27 cellular contexts compared by ENCODE assay signal in genomic region chr14:70926187-70926830, GRCh38. TPM values are rescaled to one million over a fixed set of nuclear protein-coding genes. Genes with fewer than 3 reads are reported as not detected.
DNase-seq lines count a peak whose midpoint lies in the region; ATAC-seq and TF ChIP-seq lines count a peak whose summit lies in the region.
"Had no signal": no experiment of that assay in that cellular context is flagged by ENCODE, and none has a peak within 500 bp of the region (broad histone marks: within the 10 kb centered on the region; RNA-seq: fewer than 3 reads in every experiment).

No MANE protein-coding gene starts in this region.

- no peaks in the 10 kb centered on the region for H3K27me3 Mint-ChIP-seq in activated naive CD4-positive, alpha-beta T cell treated with anti-CD3 and anti-CD28 coated beads, Interleukin-2, amount 50 U/mL, for 24 hours
- no peaks in the 10 kb centered on the region for H3K27me3 Mint-ChIP-seq in central memory CD8-positive, alpha-beta T cell
- H3K27me3 Mint-ChIP-seq: naive B cell had no signal

- no peaks in the 10 kb centered on the region for H3K36me3 Mint-ChIP-seq in activated naive CD4-positive, alpha-beta T cell treated with anti-CD3 and anti-CD28 coated beads, Interleukin-2, amount 50 U/mL, for 24 hours
- H3K36me3 Mint-ChIP-seq in activated naive CD4-positive, alpha-beta T cell treated with anti-CD3 and anti-CD28 coated beads, Interleukin-2, amount 50 U/mL, for 72 hours, result no peaks in the 10 kb centered on the region
- H3K36me3 Mint-ChIP-seq in central memory CD8-positive, alpha-beta T cell (ENCODE audit: insufficient read depth), result no peaks in the 10 kb centered on the region
- H3K36me3 Mint-ChIP-seq: mesothelial cell of epicardium, naive B cell had no signal

- H3K27ac Mint-ChIP-seq in activated naive CD4-positive, alpha-beta T cell treated with anti-CD3 and anti-CD28 coated beads, Interleukin-2, amount 50 U/mL, for 24 hours, result peak overlapping the region; percentile 43
- no peak overlapping the region for H3K27ac Mint-ChIP-seq in activated naive CD4-positive, alpha-beta T cell treated with anti-CD3 and anti-CD28 coated beads, Interleukin-2, amount 50 U/mL, for 72 hours
- H3K27ac Mint-ChIP-seq in central memory CD8-positive, alpha-beta T cell (ENCODE audit: low read depth), result peak overlapping the region; percentile 57
- H3K27ac Mint-ChIP-seq: activated T-helper 2 cell treated with anti-CD3 and anti-CD28 coated beads, Interferon-gamma antibody, Interleukin-2, Interleukin-4, amounts not matched to agents 10 μg/mL and 5 μg/mL and 100 μg/mL, durations not matched to agents 14 hours and 24 hours and 36 hours; mesothelial cell of epicardium had no signal

- H2AFZ ChIP-seq in IMR-90 (replicated peaks; ENCODE audit: low read length, poor library complexity), result no peak overlapping the region

- no peak overlapping the region for H4K5ac ChIP-seq in IMR-90 (ENCODE audit: low read depth, low read length)

- H3K27ac ChIP-seq in IMR-90 (ENCODE audit: insufficient read depth, low read length), result no peak overlapping the region
- H3K27ac ChIP-seq in neutrophil, result peak overlapping the region; percentile 26
- H3K27ac ChIP-seq in esophagus muscularis mucosa (replicated peaks in 1 of 4), result no peak overlapping the region
- H3K27ac ChIP-seq: BLaER1, body of pancreas, dorsolateral prefrontal cortex, gastrocnemius medialis, upper lobe of left lung had no signal

- no peak overlapping the region for H3K9ac ChIP-seq in IMR-90 (ENCODE audit: low read depth, low read length)
- H3K9ac ChIP-seq: BLaER1 had no signal

- TSS peak; percentile 7 for BruUV-seq in IMR-90 (replicated peaks; lab: Mats Ljungman, UMichigan)

- H2BK120ac ChIP-seq in IMR-90 (ENCODE audit: low read depth, low read length), result no peak overlapping the region

- H2BK5ac ChIP-seq in IMR-90 (ENCODE audit: low read depth, low read length, poor library complexity, severe bottlenecking), result no peak overlapping the region

- DNase-seq in activated naive CD4-positive, alpha-beta T cell treated with anti-CD3 and anti-CD28 coated beads, Interleukin-2, amount 50 U/mL, for 72 hours (ENCODE audit: low spot score in 2 of 2), result no peak
- DNase-seq in IMR-90, result no peak
- DNase-seq in central memory CD8-positive, alpha-beta T cell (ENCODE audit: low spot score in 2 of 2), result no peak
- no peak for DNase-seq in NCI-H187 treated with DMSO at 0.1 percent for 48 hours (lab: John Stamatoyannopoulos, UW)
- DNase-seq in esophagus muscularis mucosa (ENCODE audit: extremely low spot score), result no peak
- DNase-seq: activated CD4-positive, CD25-positive, alpha-beta regulatory T cell; body of pancreas; DMS79; dorsolateral prefrontal cortex; gastrocnemius medialis; HCEC 1CT; Karpas-422; naive B cell; NCI-H2029; NCI-H524 treated with DMSO at 0.1 percent for 48 hours; NK-92 treated with Interleukin-12 subunit alpha and Interleukin-12 subunit beta, amount 100 ng/mL, for 24 hours; stimulated activated CD4-positive, alpha-beta T cell treated with anti-CD3 and anti-CD28 coated beads, Interleukin-15, amount 100 ng/mL, for 24 hours; stimulated activated CD4-positive, alpha-beta T cell treated with anti-CD3 and anti-CD28 coated beads, Interleukin-4, amount 100 ng/mL, for 4 hours; substantia nigra; T-helper 1 cell; upper lobe of left lung had no signal

- no peak for TF ChIP-seq POLR2A in IMR-90 (IDR thresholded peaks at IDR 0.05; ENCODE audit: low read depth, low read length)
- TF ChIP-seq POLR2A in esophagus muscularis mucosa (IDR thresholded peaks at IDR 0.05; ENCODE audit: low read depth), result no peak

- no peaks in the 10 kb centered on the region for H3K9me3 Mint-ChIP-seq in activated naive CD4-positive, alpha-beta T cell treated with anti-CD3 and anti-CD28 coated beads, Interleukin-2, amount 50 U/mL, for 24 hours
- no peaks in the 10 kb centered on the region for H3K9me3 Mint-ChIP-seq in activated naive CD4-positive, alpha-beta T cell treated with anti-CD3 and anti-CD28 coated beads, Interleukin-2, amount 50 U/mL, for 72 hours
- no peaks in the 10 kb centered on the region for H3K9me3 Mint-ChIP-seq in central memory CD8-positive, alpha-beta T cell
- H3K9me3 Mint-ChIP-seq: activated T-helper 2 cell treated with anti-CD3 and anti-CD28 coated beads, Interferon-gamma antibody, Interleukin-2, Interleukin-4, amounts not matched to agents 10 μg/mL and 5 μg/mL and 100 μg/mL, durations not matched to agents 14 hours and 24 hours and 36 hours; mesothelial cell of epicardium; naive B cell had no signal

- H2BK20ac ChIP-seq in IMR-90 (ENCODE audit: low read depth, low read length), result no peak overlapping the region

- no CpG with 5 or more reads among the region's 5 CpGs for WGBS in IMR-90 (ENCODE audit: extremely low coverage in 2 of 2, insufficient read length in 1 of 2), 2 experiments
- 76% methylated on average over 5 of the region's 5 CpGs for WGBS in esophagus muscularis mucosa

- no peak for TF ChIP-seq RAD21 in IMR-90 (IDR thresholded peaks at IDR 0.05; ENCODE audit: low read length)

- TF ChIP-seq CTCF in IMR-90 (conservative IDR thresholded peaks at IDR 0.05; ENCODE audit: low read depth, low read length), result no peak
- no peak for TF ChIP-seq CTCF in neutrophil (IDR thresholded peaks at IDR 0.05)
- TF ChIP-seq CTCF in esophagus muscularis mucosa (IDR thresholded peaks at IDR 0.05), result no peak

- ATAC-seq in activated naive CD4-positive, alpha-beta T cell treated with anti-CD3 and anti-CD28 coated beads, Interleukin-2, amount 50 U/mL, for 72 hours, result no peak
- ATAC-seq in IMR-90 (ENCODE audit: low read depth), result peak; percentile 19; the same call in 1 of the 2 replicates
- ATAC-seq in central memory CD8-positive, alpha-beta T cell (replicated peaks; ENCODE audit: extremely low read depth, poor library complexity, severe bottlenecking), result peak; percentile 89
- ATAC-seq: body of pancreas, gastrocnemius medialis, HepG2 had no signal

- H3K4me2 ChIP-seq in IMR-90 (ENCODE audit: low read depth, low read length), result no peak overlapping the region
- H3K4me2 ChIP-seq: BLaER1 had no signal

- H3K4me1 ChIP-seq in IMR-90 (ENCODE audit: control insufficient read depth, insufficient read depth, low read length) (peaks cover 12% of the 10 kb centered on the region), neutrophil (ENCODE audit: control insufficient read depth in 1 of 2, insufficient read depth in 1 of 2, low read depth in 1 of 2, low read length in 1 of 2) (peaks cover 4 to 34% of the 10 kb centered on the region in 2 experiments), esophagus muscularis mucosa (peaks cover 11 to 57% (median 49%) of the 10 kb centered on the region in 4 donors)

- peaks cover 87% of the 10 kb centered on the region for H3K4me1 Mint-ChIP-seq in activated naive CD4-positive, alpha-beta T cell treated with anti-CD3 and anti-CD28 coated beads, Interleukin-2, amount 50 U/mL, for 24 hours
- peaks cover 65% of the 10 kb centered on the region for H3K4me1 Mint-ChIP-seq in central memory CD8-positive, alpha-beta T cell

- H2AK5ac ChIP-seq in IMR-90 (ENCODE audit: low read depth, low read length), result no peak overlapping the region

- H3K14ac ChIP-seq in IMR-90 (replicated peaks; ENCODE audit: low read depth, low read length), result no peak overlapping the region

- CTCF ChIA-PET in IMR-90 (lab: Yijun Ruan, JAX), result interaction anchor here (1.3 kb wide), 1 partner anchor 19 kb away, joined by 5 read pairs; the partner anchor contains the start of gene PCNX1

- intact Hi-C loops in IMR-90 (cut with micrococcal nuclease), result no loop called here
- intact Hi-C loops in esophagus muscularis mucosa (cut with DNase I), result no loop called here

- H3K56ac ChIP-seq in IMR-90 (ENCODE audit: extremely low read depth, insufficient read depth, low read length), result no peak overlapping the region

- H4K91ac ChIP-seq in IMR-90 (ENCODE audit: insufficient read depth, low read depth, low read length), result no peak overlapping the region

- H3K23ac ChIP-seq in IMR-90 (ENCODE audit: low read depth, low read length), result no peak overlapping the region

- no peak overlapping the region for H2BK15ac ChIP-seq in IMR-90 (ENCODE audit: low read depth, low read length)

- no peaks in the 10 kb centered on the region for H3K27me3 ChIP-seq in IMR-90 (ENCODE audit: control insufficient read depth, insufficient read depth, low read length)
- no peaks in the 10 kb centered on the region for H3K27me3 ChIP-seq in neutrophil
- no peaks in the 10 kb centered on the region for H3K27me3 ChIP-seq in esophagus muscularis mucosa
- H3K27me3 ChIP-seq: BLaER1, body of pancreas, dorsolateral prefrontal cortex, gastrocnemius medialis, upper lobe of left lung had no signal

- H3K36me3 ChIP-seq in IMR-90 (ENCODE audit: control insufficient read depth, insufficient read depth, low read length) (no peaks in the 10 kb centered on the region), neutrophil (no peaks in the 10 kb centered on the region), esophagus muscularis mucosa (no peaks in the 10 kb centered on the region)
- H3K36me3 ChIP-seq: BLaER1, gastrocnemius medialis, upper lobe of left lung had no signal

- peaks cover 18 to 59% of the 10 kb centered on the region in 2 experiments for H3K79me1 ChIP-seq in IMR-90 (ENCODE audit: low read depth in 1 of 2, low read length in 2 of 2)

- no peak overlapping the region for H4K8ac ChIP-seq in IMR-90 (ENCODE audit: low read depth in 2 of 2, low read length in 2 of 2)

- peaks cover 8% of the 10 kb centered on the region for H3K9me1 ChIP-seq in IMR-90 (ENCODE audit: insufficient read depth, low read length)

- H4K20me1 ChIP-seq in IMR-90 (ENCODE audit: insufficient read depth, low read length), result peaks cover 66% of the 10 kb centered on the region

- no peak for TF ChIP-seq EP300 in esophagus muscularis mucosa (IDR thresholded peaks at IDR 0.05)

- no peak overlapping the region for H3K18ac ChIP-seq in IMR-90 (ENCODE audit: low read depth, low read length)

- POLR2A ChIA-PET in IMR-90 (lab: Charles Lee; ENCODE audit: unreplicated experiment), result no interaction called here

- no peak overlapping the region for H2AK9ac ChIP-seq in IMR-90 (replicated peaks; ENCODE audit: low read depth, low read length, poor library complexity)

- dilution Hi-C loops in IMR-90 (cut with HindIII; ENCODE audit: low sequenced_read_pairs, unreplicated experiment), result no loop called here

- no peak overlapping the region for H3K4ac ChIP-seq in IMR-90 (ENCODE audit: low read depth, low read length)

- peak overlapping the region; percentile 17 for H3K4me3 Mint-ChIP-seq in activated naive CD4-positive, alpha-beta T cell treated with anti-CD3 and anti-CD28 coated beads, Interleukin-2, amount 50 U/mL, for 24 hours
- H3K4me3 Mint-ChIP-seq in central memory CD8-positive, alpha-beta T cell, result peak overlapping the region; percentile 44
- H3K4me3 Mint-ChIP-seq: mesothelial cell of epicardium had no signal

- H3K9me3 ChIP-seq in IMR-90 (ENCODE audit: control insufficient read depth, insufficient read depth, low read length) (no peaks in the 10 kb centered on the region), neutrophil (no peaks in the 10 kb centered on the region), esophagus muscularis mucosa (no peaks in the 10 kb centered on the region)
- H3K9me3 ChIP-seq: body of pancreas, gastrocnemius medialis, upper lobe of left lung had no signal

- in situ Hi-C loops in IMR-90 (cut with MboI; ENCODE audit: low sequenced_read_pairs), result no loop called here

- no peak overlapping the region for H3K4me3 ChIP-seq in IMR-90 (ENCODE audit: insufficient read depth, low read depth, low read length)
- H3K4me3 ChIP-seq in neutrophil (ENCODE audit: low read depth in 1 of 2, low read length in 1 of 2), result no peak overlapping the region
- H3K4me3 ChIP-seq in esophagus muscularis mucosa, result no peak overlapping the region
- H3K4me3 ChIP-seq: BLaER1, body of pancreas, dorsolateral prefrontal cortex, gastrocnemius medialis, upper lobe of left lung had no signal

RNA-seq across cellular contexts. Expression of gene PCNX1, which starts 19.1 kb away (rescaled TPM):
- 100 to 1,000 TPM in 1 of 2 donors, 10 to 100 TPM in 1; 67.4 to 107 TPM for total RNA-seq in activated naive CD4-positive, alpha-beta T cell treated with anti-CD3 and anti-CD28 coated beads, Interleukin-2, amount 50 U/mL, for 72 hours
- total RNA-seq in IMR-90 (2012; rRNA removed) (43.7 and 45.3 TPM in 2 replicates), esophagus muscularis mucosa (10 to 100 TPM; 56.3 to 62.5 (median 59.6) TPM)
- polyA plus RNA-seq in IMR-90 (2012; rRNA removed), result 15.0 and 15.1 TPM in 2 replicates
- 4.5 and 7.1 TPM in 2 replicates for polyA plus RNA-seq in IMR-90 (2012; cell fraction: cytosol; rRNA removed)
- 23.2 and 40.0 TPM in 2 replicates for polyA plus RNA-seq in IMR-90 (2012; cell fraction: nucleus; rRNA removed; ENCODE audit: low replicate concordance)

Comparison
In these comparisons a context has a peak if more than half of its experiments do, and no peak if none do; other contexts are left out.
1. H3K27ac Mint-ChIP-seq: peak in activated naive CD4-positive, alpha-beta T cell treated with anti-CD3 and anti-CD28 coated beads, Interleukin-2, amount 50 U/mL, for 24 hours (single experiment) and central memory CD8-positive, alpha-beta T cell (single experiment); none in activated naive CD4-positive, alpha-beta T cell treated with anti-CD3 and anti-CD28 coated beads, Interleukin-2, amount 50 U/mL, for 72 hours (0 of 2).
2. ATAC-seq: peak in IMR-90 (single experiment) and central memory CD8-positive, alpha-beta T cell (single experiment); none in activated naive CD4-positive, alpha-beta T cell treated with anti-CD3 and anti-CD28 coated beads, Interleukin-2, amount 50 U/mL, for 72 hours (0 of 2).